25 cellular contexts compared by ENCODE assay signal in the genomic region with DNA sequence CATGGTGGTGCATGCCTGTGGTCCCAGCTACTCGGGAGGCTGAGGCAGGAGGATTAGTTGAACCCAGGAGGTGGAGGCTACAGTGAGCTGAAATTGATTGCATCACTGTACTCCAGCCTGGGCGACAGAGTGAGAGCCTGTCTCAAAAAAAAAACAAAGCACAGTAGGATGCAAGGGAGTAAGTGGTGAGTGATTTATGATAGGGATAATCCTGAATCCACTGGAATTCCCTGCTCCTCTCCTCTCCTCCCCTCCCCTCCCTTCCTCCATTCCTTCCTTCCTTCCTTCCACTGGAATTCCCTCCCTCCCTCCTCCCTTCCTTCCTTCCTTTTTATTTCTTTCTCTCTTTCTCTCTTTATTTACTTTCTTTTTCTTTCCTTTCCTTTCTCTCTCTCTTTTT. TPM values are rescaled to one million over a fixed set of nuclear protein-coding genes. Genes with fewer than 3 reads are reported as not detected.
A peak's percentile ranks its signal among the peaks of the same experiment; 100 is the strongest.
DNase-seq lines count a peak whose midpoint lies in the region; ATAC-seq and TF ChIP-seq lines count a peak whose summit lies in the region.
"Had no signal": no experiment of that assay in that cellular context is flagged by ENCODE, and none has a peak within 500 bp of the region (broad histone marks: within the 10 kb centered on the region; RNA-seq: fewer than 3 reads in every experiment).

No MANE protein-coding gene starts in this region.

- H3K27ac Mint-ChIP-seq in CD8-positive, alpha-beta memory T cell, result peak overlapping the region in 7 of 8 donors; percentile 77 to 100 (median 95)
- peak overlapping the region; percentile 93 for H3K27ac Mint-ChIP-seq in activated CD8-positive, alpha-beta T cell treated with anti-CD3 and anti-CD28 coated beads for 36 hours
- H3K27ac Mint-ChIP-seq in memory B cell, result peak overlapping the region; percentile 87

- DNase-seq in NCI-H82 (lab: John Stamatoyannopoulos, UW), result peak; percentile 49
- no peak for DNase-seq in NCI-H82 treated with DMSO at 0.1 percent for 48 hours (lab: John Stamatoyannopoulos, UW; ENCODE audit: unreplicated experiment)
- no peak for DNase-seq in CD8-positive, alpha-beta memory T cell
- no peak for DNase-seq in activated CD8-positive, alpha-beta T cell treated with anti-CD3 and anti-CD28 coated beads for 36 hours
- DNase-seq in memory B cell (ENCODE audit: low spot score in 2 of 2), result no peak
- DNase-seq in globus pallidus (ENCODE audit: low spot score), result no peak
- no peak for DNase-seq in stimulated activated CD4-positive, alpha-beta T cell treated with anti-CD3 and anti-CD28 coated beads, Interleukin-2, amount 100 ng/mL, for 48 hours
- DNase-seq: 8988T; activated effector memory CD4-positive, alpha-beta T cell treated with Interleukin-2 at 50 U/mL for 16 hours; anterior cingulate cortex; central memory CD4-positive, alpha-beta T cell; gastrocnemius medialis; HCEC 1CT; kidney glomerular epithelial cell; mammary epithelial cell; NCI-H187 treated with DMSO at 0.1 percent for 48 hours; NCI-H446; nephron progenitor cell; posterior cingulate gyrus; RPMI8226; stomach; upper lobe of left lung had no signal

- intact Hi-C loops in activated CD8-positive, alpha-beta T cell treated with anti-CD3 and anti-CD28 coated beads for 36 hours (cut with micrococcal nuclease), result loop anchor here (5.0 kb wide), 1 partner anchor 40 kb away; no protein-coding TSS in a partner anchor

- H3K27ac ChIP-seq in CD8-positive, alpha-beta memory T cell (ENCODE audit: low read depth, low read length), result no peak overlapping the region
- H3K27ac ChIP-seq: BLaER1, gastrocnemius medialis, stomach, upper lobe of left lung had no signal

- no peak overlapping the region for H3K4me3 ChIP-seq in CD8-positive, alpha-beta memory T cell (ENCODE audit: low read length)
- H3K4me3 ChIP-seq: BLaER1, gastrocnemius medialis, stomach, upper lobe of left lung had no signal

- peaks cover 41 to 57% (median 42%) of the 10 kb centered on the region in 3 donors for H3K4me1 Mint-ChIP-seq in CD8-positive, alpha-beta memory T cell
- peaks cover 38% of the 10 kb centered on the region for H3K4me1 Mint-ChIP-seq in activated CD8-positive, alpha-beta T cell treated with anti-CD3 and anti-CD28 coated beads for 36 hours (ENCODE audit: low read depth)
- peaks cover 18% of the 10 kb centered on the region for H3K4me1 Mint-ChIP-seq in memory B cell

- H3K36me3 ChIP-seq in CD8-positive, alpha-beta memory T cell (ENCODE audit: insufficient read depth, low read length), result peaks cover 22% of the 10 kb centered on the region
- H3K36me3 ChIP-seq: gastrocnemius medialis had no signal

- peaks cover 12% of the 10 kb centered on the region for H3K4me1 ChIP-seq in CD8-positive, alpha-beta memory T cell (ENCODE audit: insufficient read depth, low read length)
- H3K4me1 ChIP-seq: gastrocnemius medialis, stomach, upper lobe of left lung had no signal

- CTCF ChIA-PET in CD8-positive, alpha-beta memory T cell (lab: Charles Lee), result interaction anchor here (0.9 to 1.9 kb wide), 5 partner anchors 16 to 165 kb away, joined by 3 to 6 read pairs (median 3); partner anchors contain the start of gene SEPTIN6
- CTCF ChIA-PET in activated CD8-positive, alpha-beta T cell treated with anti-CD3 and anti-CD28 coated beads for 36 hours (lab: Charles Lee), result interaction anchor here (1.0 to 1.3 kb wide), 3 partner anchors 25 to 103 kb away, joined by 3 read pairs; no protein-coding TSS in a partner anchor

- H3K4me3 Mint-ChIP-seq in CD8-positive, alpha-beta memory T cell, result peak overlapping the region in 4 of 7 donors; percentile 30 to 74 (median 60)
- no peak overlapping the region for H3K4me3 Mint-ChIP-seq in activated CD8-positive, alpha-beta T cell treated with anti-CD3 and anti-CD28 coated beads for 36 hours
- peak overlapping the region; percentile 50 for H3K4me3 Mint-ChIP-seq in memory B cell
- H3K4me3 Mint-ChIP-seq: nephron progenitor cell had no signal

- TF ChIP-seq CTCF in activated CD8-positive, alpha-beta T cell treated with anti-CD3 and anti-CD28 coated beads for 36 hours (IDR thresholded peaks at IDR 0.05), result no peak

- H3K27me3 Mint-ChIP-seq in CD8-positive, alpha-beta memory T cell, result no peaks in the 10 kb centered on the region
- H3K27me3 Mint-ChIP-seq in activated CD8-positive, alpha-beta T cell treated with anti-CD3 and anti-CD28 coated beads for 36 hours, result no peaks in the 10 kb centered on the region
- no peaks in the 10 kb centered on the region for H3K27me3 Mint-ChIP-seq in memory B cell

- peaks cover 17 to 70% (median 22%) of the 10 kb centered on the region in 3 donors for H3K36me3 Mint-ChIP-seq in CD8-positive, alpha-beta memory T cell
- H3K36me3 Mint-ChIP-seq in activated CD8-positive, alpha-beta T cell treated with anti-CD3 and anti-CD28 coated beads for 36 hours (ENCODE audit: low read depth), result peaks cover 45% of the 10 kb centered on the region
- peaks cover 12% of the 10 kb centered on the region for H3K36me3 Mint-ChIP-seq in memory B cell

- H3K27me3 ChIP-seq in CD8-positive, alpha-beta memory T cell (ENCODE audit: insufficient read depth, low read length, poor library complexity, severe bottlenecking), result no peaks in the 10 kb centered on the region
- H3K27me3 ChIP-seq: BLaER1, gastrocnemius medialis, stomach, upper lobe of left lung had no signal

- no peaks in the 10 kb centered on the region for H3K9me3 Mint-ChIP-seq in CD8-positive, alpha-beta memory T cell
- no peaks in the 10 kb centered on the region for H3K9me3 Mint-ChIP-seq in activated CD8-positive, alpha-beta T cell treated with anti-CD3 and anti-CD28 coated beads for 36 hours
- H3K9me3 Mint-ChIP-seq in memory B cell, result no peaks in the 10 kb centered on the region

- no peaks in the 10 kb centered on the region for H3K9me3 ChIP-seq in CD8-positive, alpha-beta memory T cell (ENCODE audit: low read length)
- H3K9me3 ChIP-seq: BLaER1, gastrocnemius medialis, stomach, upper lobe of left lung had no signal

- POLR2A ChIA-PET in CD8-positive, alpha-beta memory T cell (lab: Charles Lee), result no interaction called here
- POLR2A ChIA-PET in activated CD8-positive, alpha-beta T cell treated with anti-CD3 and anti-CD28 coated beads for 36 hours (lab: Charles Lee), result interaction anchor here (1.0 to 2.0 kb wide), 4 partner anchors 11 to 42 kb away, joined by 3 to 7 read pairs (median 4); partner anchors contain the start of gene NKRF

- ATAC-seq in activated CD8-positive, alpha-beta T cell treated with anti-CD3 and anti-CD28 coated beads for 36 hours, result no peak
- ATAC-seq in memory B cell (ENCODE audit: low read depth) (no peak), SK-N-SH treated with all-trans-retinoic acid at 6 μM for 48 hours (no peak)
- ATAC-seq: esophagus mucosa, gastrocnemius medialis had no signal

TF ChIP-seq in SK-N-SH treated with all-trans-retinoic acid at 6 μM for 48 hours, 23 proteins besides CTCF, POLR2A, EP300 and RAD21:
- TF ChIP-seq ZFP3 (CRISPR knock-in tag; IDR thresholded peaks at IDR 0.05) (no peak), PPARA (CRISPR knock-in tag; IDR thresholded peaks at IDR 0.05; ENCODE audit: borderline replicate concordance) (no peak), ZNF565 (CRISPR knock-in tag; conservative IDR thresholded peaks at IDR 0.05; ENCODE audit: low read depth) (no peak), ZNF70 (CRISPR knock-in tag; IDR thresholded peaks at IDR 0.05) (no peak), OSR1 (CRISPR knock-in tag; IDR thresholded peaks at IDR 0.05) (no peak)

RNA-seq across cellular contexts. Expression of gene NKRF, which starts 40.9 kb away (rescaled TPM):
- 10 to 100 TPM; 27.2 to 28.4 TPM for total RNA-seq in CD8-positive, alpha-beta memory T cell
- polyA plus RNA-seq in CD8-positive, alpha-beta memory T cell, result 7.5 TPM
- total RNA-seq in activated CD8-positive, alpha-beta T cell treated with anti-CD3 and anti-CD28 coated beads for 36 hours, result 10 to 100 TPM; 22.3 to 23.5 TPM

RNA-seq across cellular contexts. Expression of gene SEPTIN6, which starts 45.9 kb away (rescaled TPM):
- total RNA-seq in CD8-positive, alpha-beta memory T cell, result 100 to 1,000 TPM; 122 to 125 TPM
- polyA plus RNA-seq in CD8-positive, alpha-beta memory T cell, result 229 TPM
- 100 to 1,000 TPM; 205 to 209 TPM for total RNA-seq in activated CD8-positive, alpha-beta T cell treated with anti-CD3 and anti-CD28 coated beads for 36 hours
